In the genomic region with DNA sequence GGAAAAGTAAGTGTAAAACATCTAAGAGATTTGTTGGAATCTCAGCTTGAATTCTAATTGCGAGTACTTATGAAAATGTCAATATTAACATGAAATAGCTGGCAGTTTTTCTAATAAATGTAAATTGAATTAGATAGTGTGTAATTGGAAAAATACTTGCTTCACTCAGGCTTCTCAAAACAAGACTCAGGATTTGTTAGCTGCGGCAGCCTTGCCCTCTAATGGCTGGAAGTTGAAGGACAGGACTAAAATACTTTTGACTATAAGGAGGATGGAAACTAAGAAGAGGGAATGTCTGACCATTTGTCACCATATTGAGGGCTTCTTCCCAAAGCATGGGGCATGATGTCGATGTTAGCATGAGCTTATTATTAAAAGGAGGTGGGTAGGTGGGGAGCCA, we compare ENCODE assay signal across 8 cellular contexts.
DNase-seq lines count a peak whose midpoint lies in the region; ATAC-seq, FAIRE-seq and TF ChIP-seq lines count a peak whose summit lies in the region.

No MANE protein-coding gene starts in this region.

- TF ChIP-seq CTCF in chondrocyte (IDR thresholded peaks at IDR 0.05) (peak; percentile 83), neural crest cell (conservative IDR thresholded peaks at IDR 0.05) (peak; percentile 64), pancreas (IDR thresholded peaks at IDR 0.05) (peak in 1 of 4 donors; percentile 9)

- FAIRE-seq in pancreas (lab: Jason Lieb, UNC) = no peak

- no peak for ATAC-seq in HG03378 (IDR thresholded peaks at IDR 0.05; ENCODE audit: unreplicated experiment)
- ATAC-seq in pancreas = no peak
- no peak for ATAC-seq in HG03196 (IDR thresholded peaks at IDR 0.05; ENCODE audit: unreplicated experiment)

- DNase-seq in G401 (ENCODE audit: low spot score) (peak; percentile 48), NCI-H146 (lab: John Stamatoyannopoulos, UW) (peak; percentile 71), chondrocyte (ENCODE audit: low spot score) (no peak), neural crest cell (ENCODE audit: low read depth, low spot score) (no peak), pancreas (no peak)
- no peak for DNase-seq in activated CD4-positive, CD25-positive, alpha-beta regulatory T cell treated with anti-CD3 and anti-CD28 coated beads, Interleukin-2, amount 50 U/mL, for 72 hours

- H3K4me3 ChIP-seq in pancreas = no peak overlapping the region

- H3K27me3 Mint-ChIP-seq in chondrocyte (ENCODE audit: low read depth) (no peaks in the 10 kb centered on the region), neural crest cell (ENCODE audit: low read depth) (peaks cover 25% of the 10 kb centered on the region)

- H3K9me3 ChIP-seq in pancreas = no peaks in the 10 kb centered on the region

- no peak overlapping the region for H3K27ac ChIP-seq in pancreas

- H3K36me3 ChIP-seq in pancreas = no peaks in the 10 kb centered on the region

- intact Hi-C loops in pancreas (cut with DNase I) = no loop called here

- no peak overlapping the region for H3K27ac Mint-ChIP-seq in chondrocyte (ENCODE audit: unreplicated experiment)
- no peak overlapping the region for H3K27ac Mint-ChIP-seq in neural crest cell (ENCODE audit: unreplicated experiment)

- H3K27me3 ChIP-seq in pancreas = no peaks in the 10 kb centered on the region

- H3K36me3 Mint-ChIP-seq in chondrocyte (ENCODE audit: low read depth) (no peaks in the 10 kb centered on the region), neural crest cell (ENCODE audit: low read depth) (no peaks in the 10 kb centered on the region)

- in situ Hi-C loops in G401 (cut with HindIII; ENCODE audit: low sequenced_read_pairs) = no loop called here

- H3K4me1 Mint-ChIP-seq in chondrocyte (ENCODE audit: low read depth) = peaks cover 43% of the 10 kb centered on the region
- H3K4me1 Mint-ChIP-seq in neural crest cell = peaks cover 15% of the 10 kb centered on the region

- H3K4me1 ChIP-seq in pancreas = no peaks in the 10 kb centered on the region

- H3K4me3 Mint-ChIP-seq in chondrocyte (ENCODE audit: unreplicated experiment) (no peak overlapping the region), neural crest cell (no peak overlapping the region)

- no peaks in the 10 kb centered on the region for H3K9me3 Mint-ChIP-seq in chondrocyte (ENCODE audit: low read depth)
- H3K9me3 Mint-ChIP-seq in neural crest cell = no peaks in the 10 kb centered on the region

- WGBS in pancreas, 2 donors = 52 to 67% methylated on average over 3 of the region's 3 CpGs

Comparison
In these comparisons a context has a peak if more than half of its experiments do, and no peak if none do; other contexts are left out.
1. DNase-seq: peak in G401 (single experiment) and NCI-H146 (single experiment); none in chondrocyte (single experiment), neural crest cell (single experiment), pancreas (0 of 6) and activated CD4-positive, CD25-positive, alpha-beta regulatory T cell treated with anti-CD3 and anti-CD28 coated beads, Interleukin-2, amount 50 U/mL, for 72 hours (single experiment).